In genomic region chr5:84274585-84275468, GRCh38 we compare ENCODE assay signal across 8 cellular contexts.
DNase-seq lines count a peak whose midpoint lies in the region; ATAC-seq and FAIRE-seq lines count a peak whose summit lies in the region.

No MANE protein-coding gene starts in this region.

- in situ Hi-C loops in SK-MEL-5 (cut with HindIII; ENCODE audit: low pct_unique_long_range_greater_than_20kb, low sequenced_read_pairs): no loop called here

- intact Hi-C loops in left cardiac atrium (cut with DNase I): loop anchor here in 1 of 2 donors (5.0 kb wide), 1 partner anchor 772 kb away; no protein-coding TSS in a partner anchor

- DNase-seq in DMS 273 (lab: John Stamatoyannopoulos, UW; ENCODE audit: unreplicated experiment) (peak; percentile 70), DMS 273 treated with DMSO at 0.1 percent for 48 hours (lab: John Stamatoyannopoulos, UW) (no peak), SK-MEL-5 (ENCODE audit: low read depth, low spot score) (peak; percentile 56), left cardiac atrium (peak; percentile 20), urothelium cell line (ENCODE audit: low spot score) (peak; percentile 18)
- DNase-seq in central memory CD4-positive, alpha-beta T cell: no peak

- no peak for FAIRE-seq in urothelium cell line (lab: Jason Lieb, UNC)

- ATAC-seq in HG02798 (IDR thresholded peaks at IDR 0.05; ENCODE audit: poor library complexity, unreplicated experiment) (peak; percentile 54), left cardiac atrium (no peak), HG03097 (IDR thresholded peaks at IDR 0.05; ENCODE audit: low FRiP score, unreplicated experiment) (no peak)

Comparison
In these comparisons a context has a peak if more than half of its experiments do, and no peak if none do; other contexts are left out.
1. DNase-seq: peak in DMS 273 (single experiment), SK-MEL-5 (single experiment), left cardiac atrium (single experiment) and urothelium cell line (single experiment); none in DMS 273 treated with DMSO at 0.1 percent for 48 hours (single experiment) and central memory CD4-positive, alpha-beta T cell (single experiment).